In the genomic region with DNA sequence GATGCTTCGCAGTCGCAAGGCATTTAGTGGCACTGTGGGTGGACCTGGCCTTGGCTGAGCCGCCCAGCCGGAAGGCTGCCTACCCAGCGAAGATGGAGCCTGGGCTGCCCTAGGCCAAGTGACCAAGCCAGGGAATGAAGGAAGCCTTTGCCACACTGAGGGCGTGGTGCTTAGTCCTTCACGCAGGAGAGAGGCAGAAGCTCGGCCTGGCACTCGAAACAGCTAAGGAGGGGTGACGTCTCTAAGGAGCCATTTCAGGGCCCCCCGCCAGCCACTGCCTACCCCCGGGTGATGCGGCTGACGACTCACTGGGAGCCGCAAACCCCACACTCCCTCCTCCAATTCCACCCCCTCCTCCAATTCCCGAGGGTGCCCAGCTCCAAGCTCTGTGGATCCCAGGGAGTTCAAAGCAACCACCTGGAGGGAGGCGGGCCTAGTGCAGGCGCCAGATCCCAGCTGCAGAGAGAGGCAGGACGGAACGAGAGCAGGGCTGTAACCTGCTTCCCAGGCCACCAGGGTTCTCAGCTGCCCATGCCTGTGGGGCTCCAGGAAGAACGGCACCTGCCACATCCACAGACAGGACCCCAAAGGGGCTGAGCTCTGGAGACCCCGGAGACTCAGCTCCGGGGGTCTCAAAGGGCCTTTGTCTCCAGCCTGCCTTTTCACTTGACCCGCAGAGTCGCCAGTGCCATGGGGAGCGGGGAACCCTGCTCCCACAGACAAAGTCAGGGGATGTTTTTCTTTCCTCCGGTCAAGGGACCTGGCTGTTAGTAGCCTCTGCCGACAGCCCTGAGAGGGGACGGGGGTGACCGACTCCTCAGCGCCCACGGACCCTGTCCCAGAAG, we compare ENCODE assay signal across 8 cellular contexts.
DNase-seq lines count a peak whose midpoint lies in the region; ATAC-seq and TF ChIP-seq lines count a peak whose summit lies in the region.

No MANE protein-coding gene starts in this region.

- CTCF ChIA-PET in activated B cell treated with CpG ODN at 0.5 μM for 24 hours (lab: Charles Lee), result interaction anchor here (1.7 kb wide), 1 partner anchor 89 kb away, joined by 5 read pairs; no protein-coding TSS in a partner anchor

- H3K9ac ChIP-seq in GM23248 (peak overlapping the region; percentile 84), skeletal muscle tissue (ENCODE audit: low read depth in 1 of 3, low read length in 3 of 3) (peak overlapping the region; percentile 81 to 83 (median 81))

- H3K27me3 ChIP-seq in GM23248 (replicated peaks; ENCODE audit: insufficient read depth), result no peaks in the 10 kb centered on the region
- H3K27me3 ChIP-seq in right cardiac atrium (ENCODE audit: control insufficient read depth, insufficient read depth), result no peaks in the 10 kb centered on the region
- H3K27me3 ChIP-seq in skeletal muscle tissue (ENCODE audit: control insufficient read depth in 3 of 3, insufficient read depth in 3 of 3, low read length in 3 of 3), result peaks cover 0 to 6% (median 0%) of the 10 kb centered on the region in 3 donors

- H3K79me2 ChIP-seq in GM23248 (ENCODE audit: insufficient read depth), result no peaks in the 10 kb centered on the region

- no peak for ATAC-seq in activated B cell treated with CpG ODN at 0.5 μM for 24 hours (ENCODE audit: low read depth)
- ATAC-seq in right cardiac atrium, result peak in 1 of 2 donors; percentile 4
- ATAC-seq in HG03108 (IDR thresholded peaks at IDR 0.05; ENCODE audit: unreplicated experiment), result no peak

- H3K9me3 ChIP-seq in GM23248 (ENCODE audit: low read depth) (no peaks in the 10 kb centered on the region), right cardiac atrium (ENCODE audit: control insufficient read depth, low read length) (no peaks in the 10 kb centered on the region), skeletal muscle tissue (ENCODE audit: control insufficient read depth in 3 of 3, low read length in 3 of 3) (no peaks in the 10 kb centered on the region)

- no peaks in the 10 kb centered on the region for H3K9me3 Mint-ChIP-seq in activated B cell treated with CpG ODN at 0.5 μM for 24 hours

- peaks cover 12% of the 10 kb centered on the region for H3K4me1 ChIP-seq in GM23248 (ENCODE audit: insufficient read depth)
- peaks cover 2% of the 10 kb centered on the region for H3K4me1 ChIP-seq in right cardiac atrium (ENCODE audit: control insufficient read depth, insufficient read depth, low read length)
- peaks cover 31 to 50% (median 37%) of the 10 kb centered on the region in 3 donors for H3K4me1 ChIP-seq in skeletal muscle tissue (ENCODE audit: control insufficient read depth in 3 of 3, insufficient read depth in 3 of 3, low read length in 3 of 3)

- H3K36me3 ChIP-seq in GM23248 (ENCODE audit: low read depth), result no peaks in the 10 kb centered on the region; the same call in 1 of the 2 replicates
- H3K36me3 ChIP-seq in skeletal muscle tissue (ENCODE audit: control insufficient read depth in 3 of 3, insufficient read depth in 3 of 3, low read length in 3 of 3), result no peaks in the 10 kb centered on the region

- H3K27ac ChIP-seq in 22Rv1 (peak overlapping the region; percentile 84), GM23248 (peak overlapping the region; percentile 2), right cardiac atrium (ENCODE audit: low read length) (no peak overlapping the region), skeletal muscle tissue (ENCODE audit: low read depth, low read length) (peak overlapping the region; percentile 81)

- peak; percentile 70 for DNase-seq in GM23248
- no peak for DNase-seq in activated B cell treated with CpG ODN at 0.5 μM for 24 hours
- DNase-seq in right cardiac atrium, result no peak
- DNase-seq in pons (ENCODE audit: low spot score), result no peak
- DNase-seq in NCI-H2107 (lab: John Stamatoyannopoulos, UW), result no peak

- H3K4me2 ChIP-seq in GM23248 (ENCODE audit: unreplicated experiment), result peak overlapping the region; percentile 92

- H3F3A ChIP-seq in GM23248 (ENCODE audit: insufficient read depth), result no peaks in the 10 kb centered on the region

- H3K27me3 Mint-ChIP-seq in activated B cell treated with CpG ODN at 0.5 μM for 24 hours, result no peaks in the 10 kb centered on the region

- POLR2A ChIA-PET in activated B cell treated with CpG ODN at 0.5 μM for 24 hours (lab: Charles Lee), result interaction anchor here (0.5 to 0.6 kb wide), 2 partner anchors 477 to 1301 kb away, joined by 3 to 7 read pairs; no protein-coding TSS in a partner anchor

- H2AFZ ChIP-seq in GM23248, result peak overlapping the region; percentile 64

- TF ChIP-seq CTCF in 22Rv1 (IDR thresholded peaks at IDR 0.05), result no peak; the same call in 1 of the 2 replicates
- no peak for TF ChIP-seq CTCF in activated B cell treated with CpG ODN at 0.5 μM for 24 hours (IDR thresholded peaks at IDR 0.05)

- no peaks in the 10 kb centered on the region for H3K36me3 Mint-ChIP-seq in activated B cell treated with CpG ODN at 0.5 μM for 24 hours (ENCODE audit: low read depth)

- peak overlapping the region; percentile 73 for H3K4me3 ChIP-seq in GM23248
- peak overlapping the region; percentile 74 for H3K4me3 ChIP-seq in right cardiac atrium (ENCODE audit: low read length)
- peak overlapping the region; percentile 61 to 75 (median 74) for H3K4me3 ChIP-seq in skeletal muscle tissue (ENCODE audit: low read length in 3 of 3)

- peak overlapping the region; percentile 35 for H3K27ac Mint-ChIP-seq in activated B cell treated with CpG ODN at 0.5 μM for 24 hours

- no peaks in the 10 kb centered on the region for H3K9me2 ChIP-seq in GM23248 (ENCODE audit: insufficient read depth)

- H3K4me1 Mint-ChIP-seq in activated B cell treated with CpG ODN at 0.5 μM for 24 hours, result peaks cover 15% of the 10 kb centered on the region

- 2 to 5% methylated on average over 24 to 31 of the region's 32 CpGs for WGBS in GM23248 (ENCODE audit: low coverage in 1 of 2, low lambda C conversion rate in 2 of 2, missing lambda C conversion rate in 2 of 2), 2 experiments
- WGBS in right cardiac atrium, result 35% methylated on average over 32 of the region's 32 CpGs

- H4K20me1 ChIP-seq in GM23248 (ENCODE audit: insufficient read depth), result no peaks in the 10 kb centered on the region

- in situ Hi-C loops in GM23248 (cut with MboI), result no loop called here

- peak overlapping the region; percentile 75 for H3K4me3 Mint-ChIP-seq in activated B cell treated with CpG ODN at 0.5 μM for 24 hours

- intact Hi-C loops in activated B cell treated with CpG ODN at 0.5 μM for 24 hours (cut with micrococcal nuclease) (loop anchor here (2.0 kb wide), 1 partner anchor 326 kb away; a partner anchor contains a TSS), right cardiac atrium (cut with DNase I) (no loop called here)
